ENCODE assay signal across 1 cellular context in the genomic region with DNA sequence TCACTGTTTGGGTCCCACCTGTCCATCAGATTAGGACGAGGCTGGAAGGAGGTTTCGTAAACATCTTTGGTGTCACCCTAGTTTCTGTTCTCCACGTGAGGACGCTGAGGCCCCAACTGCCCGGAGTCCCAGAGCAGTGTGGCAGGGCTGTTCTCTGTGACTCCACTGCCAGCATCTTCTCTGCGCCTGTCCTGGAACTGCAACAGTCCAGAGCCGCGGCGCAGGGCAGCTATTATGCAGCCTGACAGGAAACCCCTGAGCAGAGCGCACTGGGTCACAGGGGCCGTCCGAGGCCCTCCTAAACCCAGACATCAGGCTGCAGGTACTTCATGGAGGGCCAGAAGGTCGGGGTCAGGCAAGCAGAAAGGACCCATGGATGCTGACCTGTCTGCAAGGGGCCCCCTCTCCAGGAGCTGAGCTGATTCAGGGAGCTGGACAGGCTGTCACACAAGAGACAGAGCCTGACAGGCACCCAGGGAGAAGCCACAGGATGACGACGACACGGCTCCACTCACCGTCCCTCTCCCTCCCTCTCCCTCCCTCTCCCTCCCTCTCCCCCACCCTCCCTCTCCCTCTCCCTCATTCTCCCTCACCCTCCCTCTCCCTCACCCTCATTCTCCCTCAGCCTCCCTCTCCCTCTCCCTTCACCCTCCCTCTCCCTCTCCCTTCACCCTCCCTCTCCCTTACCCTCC.
TF ChIP-seq lines count a peak whose summit lies in the region.

No MANE protein-coding gene starts in this region.

TF ChIP-seq in HEK293, 187 proteins besides CTCF, POLR2A, EP300 and RAD21:
- TF ChIP-seq ZNF600 (tag by site-specific recombination; IDR thresholded peaks at IDR 0.05), result 0 out of 2 replicates have a peak, but pooled peaks have one; percentile 34
- TF ChIP-seq, protein P1, sequence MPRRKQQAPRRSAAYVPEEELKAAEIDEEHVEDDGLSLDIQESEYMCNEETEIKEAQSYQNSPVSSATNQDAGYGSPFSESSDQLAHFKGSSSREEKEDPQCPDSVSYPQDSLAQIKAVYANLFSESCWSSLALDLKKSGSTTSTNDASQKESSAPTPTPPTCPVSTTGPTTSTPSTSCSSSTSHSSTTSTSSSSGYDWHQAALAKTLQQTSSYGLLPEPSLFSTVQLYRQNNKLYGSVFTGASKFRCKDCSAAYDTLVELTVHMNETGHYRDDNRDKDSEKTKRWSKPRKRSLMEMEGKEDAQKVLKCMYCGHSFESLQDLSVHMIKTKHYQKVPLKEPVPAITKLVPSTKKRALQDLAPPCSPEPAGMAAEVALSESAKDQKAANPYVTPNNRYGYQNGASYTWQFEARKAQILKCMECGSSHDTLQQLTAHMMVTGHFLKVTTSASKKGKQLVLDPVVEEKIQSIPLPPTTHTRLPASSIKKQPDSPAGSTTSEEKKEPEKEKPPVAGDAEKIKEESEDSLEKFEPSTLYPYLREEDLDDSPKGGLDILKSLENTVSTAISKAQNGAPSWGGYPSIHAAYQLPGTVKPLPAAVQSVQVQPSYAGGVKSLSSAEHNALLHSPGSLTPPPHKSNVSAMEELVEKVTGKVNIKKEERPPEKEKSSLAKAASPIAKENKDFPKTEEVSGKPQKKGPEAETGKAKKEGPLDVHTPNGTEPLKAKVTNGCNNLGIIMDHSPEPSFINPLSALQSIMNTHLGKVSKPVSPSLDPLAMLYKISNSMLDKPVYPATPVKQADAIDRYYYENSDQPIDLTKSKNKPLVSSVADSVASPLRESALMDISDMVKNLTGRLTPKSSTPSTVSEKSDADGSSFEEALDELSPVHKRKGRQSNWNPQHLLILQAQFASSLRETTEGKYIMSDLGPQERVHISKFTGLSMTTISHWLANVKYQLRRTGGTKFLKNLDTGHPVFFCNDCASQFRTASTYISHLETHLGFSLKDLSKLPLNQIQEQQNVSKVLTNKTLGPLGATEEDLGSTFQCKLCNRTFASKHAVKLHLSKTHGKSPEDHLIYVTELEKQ (tag by site-specific recombination; IDR thresholded peaks at IDR 0.05; ENCODE audit: borderline replicate concordance), result no peak
TF ChIP-seq in HEK293: peak in this region for 1.
